In genomic region chr4:962231-963208, GRCh38 we compare ENCODE assay signal across 1 cellular context.
TF ChIP-seq lines count a peak whose summit lies in the region.

No MANE protein-coding gene starts in this region.

TF ChIP-seq in IMR-90, 13 proteins besides CTCF, POLR2A, EP300 and RAD21 (continued from another document):
- TF ChIP-seq USF2 (IDR thresholded peaks at IDR 0.05; ENCODE audit: low read depth, low read length) (no peak), RFX5 (IDR thresholded peaks at IDR 0.05; ENCODE audit: low read depth, low read length) (no peak), ELK1 (IDR thresholded peaks at IDR 0.05; ENCODE audit: borderline replicate concordance, low read depth, low read length) (no peak)
